8 cellular contexts compared by ENCODE assay signal in the genomic region with DNA sequence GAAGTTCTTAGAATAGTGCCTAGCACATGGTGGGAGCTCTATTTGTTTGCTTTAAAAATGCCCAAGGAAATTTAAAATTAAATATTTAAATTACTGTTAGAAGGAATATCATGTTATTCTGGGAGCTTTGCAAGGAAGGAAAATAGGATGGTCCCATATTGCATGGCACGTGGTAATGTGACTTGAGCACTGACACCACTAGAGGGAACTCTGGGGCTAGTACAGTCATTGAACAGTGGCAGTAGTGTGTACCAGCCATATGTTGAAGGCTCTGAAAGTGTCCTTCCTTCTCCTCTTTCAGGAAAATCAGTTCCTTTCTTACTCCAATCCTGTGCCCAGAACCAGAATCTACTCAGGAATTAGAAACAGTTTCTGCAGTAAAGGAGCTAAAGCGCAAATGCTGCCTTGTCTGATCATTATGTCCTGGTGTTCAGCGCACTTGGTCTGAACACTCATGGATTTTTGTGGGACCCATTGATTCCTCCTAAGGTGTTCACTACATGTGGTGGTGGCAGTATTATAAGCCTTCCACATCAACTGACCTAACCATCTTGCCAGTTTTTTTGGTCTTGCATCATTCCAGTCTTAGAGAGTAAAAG. TPM values are rescaled to one million over a fixed set of nuclear protein-coding genes. Genes with fewer than 3 reads are reported as not detected.
DNase-seq lines count a peak whose midpoint lies in the region; ATAC-seq, FAIRE-seq and TF ChIP-seq lines count a peak whose summit lies in the region.

No MANE protein-coding gene starts in this region.

- H3K79me2 ChIP-seq in OCI-LY1 (ENCODE audit: insufficient read depth, low read length) = no peaks in the 10 kb centered on the region

- no peak for TF ChIP-seq EP300 in tibial nerve (IDR thresholded peaks at IDR 0.05)

- CTCF ChIA-PET in CD8-positive, alpha-beta memory T cell (lab: Charles Lee) = no interaction called here

- TF ChIP-seq CTCF in D721Med (IDR thresholded peaks at IDR 0.05; ENCODE audit: insufficient read depth, missing control alignments) (peak; percentile 82), OCI-LY1 (IDR thresholded peaks at IDR 0.05; ENCODE audit: low read length) (peak; percentile 51), tibial nerve (IDR thresholded peaks at IDR 0.05) (peak in 1 of 5 experiments; percentile 22)

- H3K4me1 ChIP-seq in OCI-LY1 (ENCODE audit: insufficient read depth, low read length, severe bottlenecking) (no peaks in the 10 kb centered on the region), tibial nerve (no peaks in the 10 kb centered on the region)
- no peaks in the 10 kb centered on the region for H3K4me1 ChIP-seq in CD8-positive, alpha-beta memory T cell (ENCODE audit: insufficient read depth, low read length)

- H3K4me1 Mint-ChIP-seq in stimulated activated naive B cell treated with anti-CD40 and anti-IgM and Interleukin-4, amounts not matched to agents 10 μg/mL and 1 μg/mL and 100 μg/mL, for 72 hours = peaks cover 5 to 27% of the 10 kb centered on the region in 2 donors
- H3K4me1 Mint-ChIP-seq in CD8-positive, alpha-beta memory T cell = no peaks in the 10 kb centered on the region

- H3K9me3 Mint-ChIP-seq in stimulated activated naive B cell treated with anti-CD40 and anti-IgM and Interleukin-4, amounts not matched to agents 10 μg/mL and 1 μg/mL and 100 μg/mL, for 72 hours = no peaks in the 10 kb centered on the region
- no peaks in the 10 kb centered on the region for H3K9me3 Mint-ChIP-seq in CD8-positive, alpha-beta memory T cell

- H3K27me3 Mint-ChIP-seq in stimulated activated naive B cell treated with anti-CD40 and anti-IgM and Interleukin-4, amounts not matched to agents 10 μg/mL and 1 μg/mL and 100 μg/mL, for 72 hours = peaks cover 4 to 16% of the 10 kb centered on the region in 2 donors
- peaks cover 4 to 19% of the 10 kb centered on the region in 2 donors for H3K27me3 Mint-ChIP-seq in CD8-positive, alpha-beta memory T cell

- no peak overlapping the region for H3K27ac Mint-ChIP-seq in stimulated activated naive B cell treated with anti-CD40 and anti-IgM and Interleukin-4, amounts not matched to agents 10 μg/mL and 1 μg/mL and 100 μg/mL, for 72 hours
- H3K27ac Mint-ChIP-seq in CD8-positive, alpha-beta memory T cell = no peak overlapping the region

- no peaks in the 10 kb centered on the region for H4K20me1 ChIP-seq in OCI-LY1 (ENCODE audit: insufficient read depth, low read length)

- no peak for FAIRE-seq in D721Med (lab: Jason Lieb, UNC)

- no peaks in the 10 kb centered on the region for H3F3A ChIP-seq in OCI-LY1 (ENCODE audit: insufficient read depth, low read length)

- no peaks in the 10 kb centered on the region for H3K36me3 ChIP-seq in OCI-LY1 (ENCODE audit: insufficient read depth, low read length)
- H3K36me3 ChIP-seq in CD8-positive, alpha-beta memory T cell (ENCODE audit: insufficient read depth, low read length) = no peaks in the 10 kb centered on the region
- no peaks in the 10 kb centered on the region for H3K36me3 ChIP-seq in tibial nerve

- no peaks in the 10 kb centered on the region for H3K9me2 ChIP-seq in OCI-LY1 (ENCODE audit: low read depth, low read length)

- H3K4me2 ChIP-seq in OCI-LY1 (ENCODE audit: low read length) = no peak overlapping the region

- POLR2A ChIA-PET in CD8-positive, alpha-beta memory T cell (lab: Charles Lee) = no interaction called here

- H2AFZ ChIP-seq in OCI-LY1 (ENCODE audit: low read length) = no peak overlapping the region

- no peak for DNase-seq in D721Med (ENCODE audit: insufficient read length, low spot score)
- no peak for DNase-seq in stimulated activated naive B cell treated with anti-CD40 and anti-IgM and Interleukin-4, amounts not matched to agents 10 μg/mL and 1 μg/mL and 100 μg/mL, for 72 hours
- DNase-seq in CD8-positive, alpha-beta memory T cell = no peak
- DNase-seq in tibial nerve (ENCODE audit: low spot score in 2 of 2) = no peak

- H3K27ac ChIP-seq in OCI-LY1 (ENCODE audit: low read depth, low read length, poor library complexity, severe bottlenecking) = no peak overlapping the region
- H3K27ac ChIP-seq in CD8-positive, alpha-beta memory T cell (ENCODE audit: low read depth, low read length) = no peak overlapping the region
- H3K27ac ChIP-seq in tibial nerve = no peak overlapping the region

- H3K9me3 ChIP-seq in OCI-LY1 (ENCODE audit: low read length) = no peaks in the 10 kb centered on the region
- no peaks in the 10 kb centered on the region for H3K9me3 ChIP-seq in CD8-positive, alpha-beta memory T cell (ENCODE audit: low read length)
- H3K9me3 ChIP-seq in tibial nerve = no peaks in the 10 kb centered on the region

- H3K27me3 ChIP-seq in OCI-LY1 (ENCODE audit: insufficient read depth, low read length) (no peaks in the 10 kb centered on the region), tibial nerve (no peaks in the 10 kb centered on the region)
- H3K27me3 ChIP-seq in CD8-positive, alpha-beta memory T cell (ENCODE audit: insufficient read depth, low read length, poor library complexity, severe bottlenecking) = no peaks in the 10 kb centered on the region

- 65 to 75% methylated on average over 3 of the region's 3 CpGs for WGBS in tibial nerve, 2 donors

- TF ChIP-seq POLR2A in tibial nerve (IDR thresholded peaks at IDR 0.05) = no peak

- H3K4me3 ChIP-seq in OCI-LY1 (ENCODE audit: low read depth, low read length, poor library complexity, severe bottlenecking) = no peak overlapping the region
- no peak overlapping the region for H3K4me3 ChIP-seq in CD8-positive, alpha-beta memory T cell (ENCODE audit: low read length)
- H3K4me3 ChIP-seq in tibial nerve = no peak overlapping the region

- no peaks in the 10 kb centered on the region for H3K36me3 Mint-ChIP-seq in stimulated activated naive B cell treated with anti-CD40 and anti-IgM and Interleukin-4, amounts not matched to agents 10 μg/mL and 1 μg/mL and 100 μg/mL, for 72 hours
- no peaks in the 10 kb centered on the region for H3K36me3 Mint-ChIP-seq in CD8-positive, alpha-beta memory T cell

- no peak overlapping the region for H3K4me3 Mint-ChIP-seq in stimulated activated naive B cell treated with anti-CD40 and anti-IgM and Interleukin-4, amounts not matched to agents 10 μg/mL and 1 μg/mL and 100 μg/mL, for 72 hours
- no peak overlapping the region for H3K4me3 Mint-ChIP-seq in CD8-positive, alpha-beta memory T cell

- no peak overlapping the region for H3K9ac ChIP-seq in OCI-LY1 (ENCODE audit: low read length)

- ATAC-seq in GM19035 (IDR thresholded peaks at IDR 0.05; ENCODE audit: unreplicated experiment) (peak; percentile 72), HG03103 (IDR thresholded peaks at IDR 0.05; ENCODE audit: low read depth, unreplicated experiment) (peak; percentile 69), esophagus mucosa (peak; percentile 87)
- peak; percentile 67 to 83 for ATAC-seq in stimulated activated naive B cell treated with anti-CD40 and anti-IgM and Interleukin-4, amounts not matched to agents 10 μg/mL and 1 μg/mL and 100 μg/mL, for 72 hours (replicated peaks)

RNA-seq across cellular contexts. Expression of gene GDA, which starts 54.1 kb away (rescaled TPM):
- total RNA-seq in esophagus mucosa (0.52 TPM), tibial nerve (1 to 10 TPM in 2 of 4 donors, not detected in 2; 1.0 to 1.3 TPM)
- total RNA-seq in CD8-positive, alpha-beta memory T cell = not detected
- not detected for polyA plus RNA-seq in CD8-positive, alpha-beta memory T cell
